In the genomic region with DNA sequence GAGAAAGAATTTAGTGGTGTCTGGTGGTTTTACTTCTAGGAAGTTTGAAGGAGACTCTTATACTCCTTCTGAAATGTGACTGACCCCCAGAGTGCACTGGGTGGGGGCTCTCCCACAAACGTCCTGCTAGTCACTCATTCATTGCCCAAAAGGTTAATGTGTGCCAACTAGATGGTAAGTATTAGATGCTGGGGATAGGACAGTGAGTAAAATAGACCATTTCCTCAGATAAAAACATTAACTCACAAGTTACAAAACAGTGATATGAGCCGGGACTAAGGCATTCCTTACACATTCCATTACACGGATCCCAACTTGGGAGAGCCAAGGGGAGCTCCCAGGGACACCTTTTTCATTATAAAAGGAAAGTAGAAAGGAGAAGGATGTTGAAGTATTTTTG, we compare ENCODE assay signal across 1 cellular context.
TF ChIP-seq lines count a peak whose summit lies in the region.

No MANE protein-coding gene starts in this region.

TF ChIP-seq in WTC11, 78 proteins besides CTCF, POLR2A, EP300 and RAD21 (continued from another document):
- TF ChIP-seq, protein P1, sequence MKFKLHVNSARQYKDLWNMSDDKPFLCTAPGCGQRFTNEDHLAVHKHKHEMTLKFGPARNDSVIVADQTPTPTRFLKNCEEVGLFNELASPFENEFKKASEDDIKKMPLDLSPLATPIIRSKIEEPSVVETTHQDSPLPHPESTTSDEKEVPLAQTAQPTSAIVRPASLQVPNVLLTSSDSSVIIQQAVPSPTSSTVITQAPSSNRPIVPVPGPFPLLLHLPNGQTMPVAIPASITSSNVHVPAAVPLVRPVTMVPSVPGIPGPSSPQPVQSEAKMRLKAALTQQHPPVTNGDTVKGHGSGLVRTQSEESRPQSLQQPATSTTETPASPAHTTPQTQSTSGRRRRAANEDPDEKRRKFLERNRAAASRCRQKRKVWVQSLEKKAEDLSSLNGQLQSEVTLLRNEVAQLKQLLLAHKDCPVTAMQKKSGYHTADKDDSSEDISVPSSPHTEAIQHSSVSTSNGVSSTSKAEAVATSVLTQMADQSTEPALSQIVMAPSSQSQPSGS (CRISPR knock-in tag; IDR thresholded peaks at IDR 0.05; ENCODE audit: borderline replicate concordance, low read depth) = no peak
- no peak for TF ChIP-seq ZNF671 (CRISPR knock-in tag; IDR thresholded peaks at IDR 0.05)
- TF ChIP-seq, protein P2, sequence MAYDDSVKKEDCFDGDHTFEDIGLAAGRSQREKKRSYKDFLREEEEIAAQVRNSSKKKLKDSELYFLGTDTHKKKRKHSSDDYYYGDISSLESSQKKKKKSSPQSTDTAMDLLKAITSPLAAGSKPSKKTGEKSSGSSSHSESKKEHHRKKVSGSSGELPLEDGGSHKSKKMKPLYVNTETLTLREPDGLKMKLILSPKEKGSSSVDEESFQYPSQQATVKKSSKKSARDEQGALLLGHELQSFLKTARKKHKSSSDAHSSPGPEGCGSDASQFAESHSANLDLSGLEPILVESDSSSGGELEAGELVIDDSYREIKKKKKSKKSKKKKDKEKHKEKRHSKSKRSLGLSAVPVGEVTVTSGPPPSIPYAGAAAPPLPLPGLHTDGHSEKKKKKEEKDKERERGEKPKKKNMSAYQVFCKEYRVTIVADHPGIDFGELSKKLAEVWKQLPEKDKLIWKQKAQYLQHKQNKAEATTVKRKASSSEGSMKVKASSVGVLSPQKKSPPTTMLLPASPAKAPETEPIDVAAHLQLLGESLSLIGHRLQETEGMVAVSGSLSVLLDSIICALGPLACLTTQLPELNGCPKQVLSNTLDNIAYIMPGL (CRISPR knock-in tag; IDR thresholded peaks at IDR 0.05) = no peak
- TF ChIP-seq CBFB (CRISPR knock-in tag; IDR thresholded peaks at IDR 0.05; ENCODE audit: low read depth) = no peak
